In the genomic region with DNA sequence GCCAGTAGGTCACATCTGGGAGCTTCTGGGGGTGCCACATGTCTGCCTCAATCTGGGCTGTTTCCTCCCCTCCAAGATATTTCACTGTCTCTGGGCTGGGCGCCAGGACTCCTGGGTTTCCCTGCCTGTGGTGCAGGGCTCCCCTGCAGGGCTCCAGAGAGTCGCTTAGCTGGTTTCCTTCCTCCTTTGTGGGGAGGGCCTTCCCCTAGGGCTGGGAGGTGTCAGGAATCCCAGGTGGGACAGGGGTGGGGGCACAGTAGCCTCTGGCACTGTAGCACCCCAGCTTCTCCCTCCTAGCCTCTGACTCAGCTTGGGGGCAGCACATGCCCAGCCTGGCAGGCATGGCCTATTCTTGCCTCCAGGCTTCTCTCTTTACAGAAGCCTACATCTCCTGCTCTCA, we compare ENCODE assay signal across 8 cellular contexts. TPM values are rescaled to one million over a fixed set of nuclear protein-coding genes. Genes with fewer than 3 reads are reported as not detected.
DNase-seq lines count a peak whose midpoint lies in the region; ATAC-seq lines count a peak whose summit lies in the region.

No MANE protein-coding gene starts in this region.

- DNase-seq in activated CD4-positive, alpha-beta memory T cell treated with anti-CD3 and anti-CD28 coated beads, Interleukin-2, amount 10 ng/mL, durations not matched to agents 7 days and 5 days: peak; percentile 15
- DNase-seq in activated CD4-positive, alpha-beta memory T cell treated with anti-CD3 and anti-CD28 coated beads for 36 hours: no peak
- no peak for DNase-seq in activated naive CD8-positive, alpha-beta T cell treated with anti-CD3 and anti-CD28 coated beads, Interleukin-2, amount 50 U/mL, for 24 hours
- DNase-seq in left colon (peak; percentile 59 to 64), ureter (ENCODE audit: low spot score) (peak; percentile 81), DMS153 (lab: John Stamatoyannopoulos, UW) (no peak)
- DNase-seq in stimulated activated naive CD8-positive, alpha-beta T cell treated with anti-CD3 and anti-CD28 coated beads, Interleukin-15, Interleukin-2, amounts not matched to agents 100 U/mL and 50 U/mL, for 24 hours: no peak

- no peaks in the 10 kb centered on the region for H3K9me3 Mint-ChIP-seq in activated CD4-positive, alpha-beta memory T cell treated with anti-CD3 and anti-CD28 coated beads, Interleukin-2, amount 10 ng/mL, durations not matched to agents 7 days and 5 days
- no peaks in the 10 kb centered on the region for H3K9me3 Mint-ChIP-seq in activated CD4-positive, alpha-beta memory T cell treated with anti-CD3 and anti-CD28 coated beads for 36 hours
- H3K9me3 Mint-ChIP-seq in activated naive CD8-positive, alpha-beta T cell treated with anti-CD3 and anti-CD28 coated beads, Interleukin-2, amount 50 U/mL, for 24 hours: no peaks in the 10 kb centered on the region

- H3K27me3 Mint-ChIP-seq in activated CD4-positive, alpha-beta memory T cell treated with anti-CD3 and anti-CD28 coated beads, Interleukin-2, amount 10 ng/mL, durations not matched to agents 7 days and 5 days: no peaks in the 10 kb centered on the region
- H3K27me3 Mint-ChIP-seq in activated CD4-positive, alpha-beta memory T cell treated with anti-CD3 and anti-CD28 coated beads for 36 hours: no peaks in the 10 kb centered on the region
- peaks cover 2% of the 10 kb centered on the region for H3K27me3 Mint-ChIP-seq in activated naive CD8-positive, alpha-beta T cell treated with anti-CD3 and anti-CD28 coated beads, Interleukin-2, amount 50 U/mL, for 24 hours

- no peak for ATAC-seq in activated naive CD8-positive, alpha-beta T cell treated with anti-CD3 and anti-CD28 coated beads, Interleukin-2, amount 50 U/mL, for 24 hours
- ATAC-seq in left colon (no peak), HG03097 (IDR thresholded peaks at IDR 0.05; ENCODE audit: low FRiP score, unreplicated experiment) (no peak)
- ATAC-seq in stimulated activated naive CD8-positive, alpha-beta T cell treated with anti-CD3 and anti-CD28 coated beads, Interleukin-15, Interleukin-2, amounts not matched to agents 100 U/mL and 50 U/mL, for 24 hours: no peak

- H3K27ac Mint-ChIP-seq in activated CD4-positive, alpha-beta memory T cell treated with anti-CD3 and anti-CD28 coated beads, Interleukin-2, amount 10 ng/mL, durations not matched to agents 7 days and 5 days: no peak overlapping the region
- H3K27ac Mint-ChIP-seq in activated CD4-positive, alpha-beta memory T cell treated with anti-CD3 and anti-CD28 coated beads for 36 hours: no peak overlapping the region
- H3K27ac Mint-ChIP-seq in activated naive CD8-positive, alpha-beta T cell treated with anti-CD3 and anti-CD28 coated beads, Interleukin-2, amount 50 U/mL, for 24 hours: peak overlapping the region; percentile 26

- peaks cover 68% of the 10 kb centered on the region for H3K4me1 Mint-ChIP-seq in activated CD4-positive, alpha-beta memory T cell treated with anti-CD3 and anti-CD28 coated beads, Interleukin-2, amount 10 ng/mL, durations not matched to agents 7 days and 5 days
- peaks cover 52% of the 10 kb centered on the region for H3K4me1 Mint-ChIP-seq in activated CD4-positive, alpha-beta memory T cell treated with anti-CD3 and anti-CD28 coated beads for 36 hours (ENCODE audit: low read depth)
- peaks cover 24% of the 10 kb centered on the region for H3K4me1 Mint-ChIP-seq in activated naive CD8-positive, alpha-beta T cell treated with anti-CD3 and anti-CD28 coated beads, Interleukin-2, amount 50 U/mL, for 24 hours

- POLR2A ChIA-PET in activated CD4-positive, alpha-beta memory T cell treated with anti-CD3 and anti-CD28 coated beads, Interleukin-2, amount 10 ng/mL, durations not matched to agents 7 days and 5 days (lab: Charles Lee): interaction anchor here (1.1 to 12.1 kb wide), 4 partner anchors 18 to 41 kb away, joined by 3 to 129 read pairs (median 4); no protein-coding TSS in a partner anchor
- POLR2A ChIA-PET in activated CD4-positive, alpha-beta memory T cell treated with anti-CD3 and anti-CD28 coated beads for 36 hours (lab: Charles Lee): interaction anchor here (1.3 kb wide), 1 partner anchor 14 kb away, joined by 3 read pairs; no protein-coding TSS in a partner anchor

- H3K36me3 Mint-ChIP-seq in activated CD4-positive, alpha-beta memory T cell treated with anti-CD3 and anti-CD28 coated beads, Interleukin-2, amount 10 ng/mL, durations not matched to agents 7 days and 5 days (ENCODE audit: low read depth): peaks cover 2% of the 10 kb centered on the region
- no peaks in the 10 kb centered on the region for H3K36me3 Mint-ChIP-seq in activated CD4-positive, alpha-beta memory T cell treated with anti-CD3 and anti-CD28 coated beads for 36 hours
- H3K36me3 Mint-ChIP-seq in activated naive CD8-positive, alpha-beta T cell treated with anti-CD3 and anti-CD28 coated beads, Interleukin-2, amount 50 U/mL, for 24 hours (ENCODE audit: low read depth): no peaks in the 10 kb centered on the region

- H3K4me3 Mint-ChIP-seq in activated CD4-positive, alpha-beta memory T cell treated with anti-CD3 and anti-CD28 coated beads, Interleukin-2, amount 10 ng/mL, durations not matched to agents 7 days and 5 days: no peak overlapping the region
- H3K4me3 Mint-ChIP-seq in activated CD4-positive, alpha-beta memory T cell treated with anti-CD3 and anti-CD28 coated beads for 36 hours: no peak overlapping the region
- H3K4me3 Mint-ChIP-seq in activated naive CD8-positive, alpha-beta T cell treated with anti-CD3 and anti-CD28 coated beads, Interleukin-2, amount 50 U/mL, for 24 hours: no peak overlapping the region

- CTCF ChIA-PET in activated CD4-positive, alpha-beta memory T cell treated with anti-CD3 and anti-CD28 coated beads, Interleukin-2, amount 10 ng/mL, durations not matched to agents 7 days and 5 days (lab: Charles Lee): no interaction called here
- CTCF ChIA-PET in activated CD4-positive, alpha-beta memory T cell treated with anti-CD3 and anti-CD28 coated beads for 36 hours (lab: Charles Lee): interaction anchor here (0.9 to 1.3 kb wide), 4 partner anchors 9 to 199 kb away, joined by 3 to 5 read pairs (median 3); no protein-coding TSS in a partner anchor

- intact Hi-C loops in activated CD4-positive, alpha-beta memory T cell treated with anti-CD3 and anti-CD28 coated beads for 36 hours (cut with micrococcal nuclease): no loop called here
- intact Hi-C loops in left colon (cut with DNase I, micrococcal nuclease): no loop called here

RNA-seq across cellular contexts. Expression of gene RARA, which starts 2.6 kb away (rescaled TPM):
- total RNA-seq in activated CD4-positive, alpha-beta memory T cell treated with anti-CD3 and anti-CD28 coated beads, Interleukin-2, amount 10 ng/mL, durations not matched to agents 7 days and 5 days: 10 to 100 TPM; 65.2 to 65.5 TPM
- total RNA-seq in activated CD4-positive, alpha-beta memory T cell treated with anti-CD3 and anti-CD28 coated beads for 36 hours: 10 to 100 TPM; 31.2 TPM
- total RNA-seq in left colon: 10 to 100 TPM; 37.2 to 56.4 TPM
- total RNA-seq in ureter: 34.9 TPM

RNA-seq across cellular contexts. Expression of gene CDC6, which starts 23.9 kb away (rescaled TPM):
- total RNA-seq in activated CD4-positive, alpha-beta memory T cell treated with anti-CD3 and anti-CD28 coated beads, Interleukin-2, amount 10 ng/mL, durations not matched to agents 7 days and 5 days: 10 to 100 TPM; 67.5 to 69.9 TPM
- total RNA-seq in activated CD4-positive, alpha-beta memory T cell treated with anti-CD3 and anti-CD28 coated beads for 36 hours: 10 to 100 TPM; 95.6 to 95.7 TPM
- total RNA-seq in left colon (1 to 10 TPM; 5.5 to 9.0 TPM), ureter (3.1 TPM)

RNA-seq across cellular contexts. Expression of gene GJD3, which starts 53.0 kb away (rescaled TPM):
- total RNA-seq in activated CD4-positive, alpha-beta memory T cell treated with anti-CD3 and anti-CD28 coated beads, Interleukin-2, amount 10 ng/mL, durations not matched to agents 7 days and 5 days: not detected
- total RNA-seq in activated CD4-positive, alpha-beta memory T cell treated with anti-CD3 and anti-CD28 coated beads for 36 hours: under 1 TPM in 1 of 2 experiments, not detected in 1; 0.27 TPM
- total RNA-seq in left colon (under 1 TPM; 0.34 to 0.81 TPM), ureter (2.0 TPM)

Comparison
In these comparisons a context has a peak if more than half of its experiments do, and no peak if none do; other contexts are left out.
1. DNase-seq: peak in activated CD4-positive, alpha-beta memory T cell treated with anti-CD3 and anti-CD28 coated beads, Interleukin-2, amount 10 ng/mL, durations not matched to agents 7 days and 5 days (single experiment), left colon (2 of 2) and ureter (single experiment); none in activated CD4-positive, alpha-beta memory T cell treated with anti-CD3 and anti-CD28 coated beads for 36 hours (single experiment), activated naive CD8-positive, alpha-beta T cell treated with anti-CD3 and anti-CD28 coated beads, Interleukin-2, amount 50 U/mL, for 24 hours (single experiment), stimulated activated naive CD8-positive, alpha-beta T cell treated with anti-CD3 and anti-CD28 coated beads, Interleukin-15, Interleukin-2, amounts not matched to agents 100 U/mL and 50 U/mL, for 24 hours (single experiment) and DMS153 (single experiment).
2. RNA of gene CDC6, which starts 23.9 kb away (total RNA-seq): 95.6 to 95.7 TPM in activated CD4-positive, alpha-beta memory T cell treated with anti-CD3 and anti-CD28 coated beads for 36 hours and 67.5 to 69.9 TPM in activated CD4-positive, alpha-beta memory T cell treated with anti-CD3 and anti-CD28 coated beads, Interleukin-2, amount 10 ng/mL, durations not matched to agents 7 days and 5 days; 5.5 to 9.0 TPM in left colon and 3.1 TPM in ureter (single experiment); every median in the first group is over 4 times any median in the second.